Comparison of ENCODE assay signal across 9 cellular contexts in the genomic region with DNA sequence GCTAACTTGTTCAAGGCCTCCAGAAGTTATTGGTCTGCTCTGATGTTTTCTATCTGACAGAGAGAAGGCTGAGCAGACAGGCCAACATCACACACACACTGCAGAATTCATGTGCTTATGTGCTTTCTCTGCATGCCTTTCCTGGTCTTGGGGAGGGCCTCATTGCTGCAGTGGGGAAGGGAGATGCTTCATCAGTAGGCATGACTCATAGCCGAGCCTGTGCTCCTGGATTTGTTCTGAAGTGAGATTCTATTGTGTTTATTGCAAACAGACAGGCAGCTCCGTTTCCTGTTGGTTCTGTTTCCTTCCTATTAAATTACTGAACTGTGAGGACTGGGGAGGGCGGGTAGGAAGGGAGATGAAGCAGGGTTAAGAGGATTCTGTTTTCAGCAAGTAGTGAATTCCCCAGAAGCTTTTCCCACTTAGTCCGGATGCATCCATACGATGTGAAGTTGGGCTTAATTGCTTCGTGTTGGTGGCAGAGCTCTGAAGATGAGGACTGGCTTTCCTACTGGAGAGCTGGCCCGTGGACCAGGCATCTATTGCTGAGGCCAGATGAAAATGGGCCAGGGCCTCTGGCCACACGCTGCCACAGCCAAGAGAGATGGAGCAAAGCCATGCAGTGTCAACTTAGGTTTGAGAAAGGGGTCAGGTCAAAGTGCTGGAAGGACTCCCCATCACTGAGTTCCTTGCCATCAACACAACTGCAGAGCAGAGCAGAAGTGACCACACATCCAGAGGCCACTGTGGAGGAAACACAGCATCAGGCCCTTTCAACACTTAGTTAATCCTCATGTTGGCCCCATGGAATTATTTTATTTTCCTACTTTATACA.
DNase-seq lines count a peak whose midpoint lies in the region; ATAC-seq lines count a peak whose summit lies in the region.
"Had no signal": no experiment of that assay in that cellular context is flagged by ENCODE, and none has a peak within 500 bp of the region (broad histone marks: within the 10 kb centered on the region; RNA-seq: fewer than 3 reads in every experiment).

No MANE protein-coding gene starts in this region.

- H3K4me1 ChIP-seq in HAP-1 = no peaks in the 10 kb centered on the region

- no peaks in the 10 kb centered on the region for H3K36me3 Mint-ChIP-seq in activated T-helper 17 cell treated with anti-CD3 and anti-CD28 coated beads, Interleukin-2, amount 50 U/mL, for 72 hours (ENCODE audit: low read depth)

- no peaks in the 10 kb centered on the region for H3K36me3 ChIP-seq in HAP-1 (replicated peaks)

- peak overlapping the region; percentile 13 for H3K4me3 Mint-ChIP-seq in activated T-helper 17 cell treated with anti-CD3 and anti-CD28 coated beads, Interleukin-2, amount 50 U/mL, for 72 hours

- no peaks in the 10 kb centered on the region for H3K27me3 ChIP-seq in HAP-1 (ENCODE audit: low read depth)

- H3K4me3 ChIP-seq in HAP-1 = no peak overlapping the region

- DNase-seq in COLO668 (lab: John Stamatoyannopoulos, UW; ENCODE audit: unreplicated experiment) (peak; percentile 29), NCI-H2029 (lab: John Stamatoyannopoulos, UW) (peak; percentile 59), left kidney (ENCODE audit: low read depth, low spot score) (peak; percentile 36), HAP-1 (ENCODE audit: low spot score in 2 of 2) (no peak)
- DNase-seq in central memory CD4-positive, alpha-beta T cell = no peak
- DNase-seq: Karpas-422 had no signal

- H3K4me1 Mint-ChIP-seq in activated T-helper 17 cell treated with anti-CD3 and anti-CD28 coated beads, Interleukin-2, amount 50 U/mL, for 72 hours = peaks cover 19% of the 10 kb centered on the region

- no peaks in the 10 kb centered on the region for H3K9me3 ChIP-seq in HAP-1

- in situ Hi-C loops in HAP-1 (cut with MboI; ENCODE audit: low sequenced_read_pairs) = no loop called here

- ATAC-seq in activated T-helper 17 cell treated with anti-CD3 and anti-CD28 coated beads, Interleukin-2, amount 50 U/mL, for 72 hours (replicated peaks) = no peak
- no peak for ATAC-seq in HG02981 (IDR thresholded peaks at IDR 0.05; ENCODE audit: unreplicated experiment)
- no peak for ATAC-seq in HG02798 (IDR thresholded peaks at IDR 0.05; ENCODE audit: poor library complexity, unreplicated experiment)

- H3K27ac Mint-ChIP-seq in activated T-helper 17 cell treated with anti-CD3 and anti-CD28 coated beads, Interleukin-2, amount 50 U/mL, for 72 hours = peak overlapping the region; percentile 64

- H3K9me3 Mint-ChIP-seq in activated T-helper 17 cell treated with anti-CD3 and anti-CD28 coated beads, Interleukin-2, amount 50 U/mL, for 72 hours = no peaks in the 10 kb centered on the region

- no peaks in the 10 kb centered on the region for H3K27me3 Mint-ChIP-seq in activated T-helper 17 cell treated with anti-CD3 and anti-CD28 coated beads, Interleukin-2, amount 50 U/mL, for 72 hours

Comparison
In these comparisons a context has a peak if more than half of its experiments do, and no peak if none do; other contexts are left out.
1. DNase-seq: peak in COLO668 (single experiment), NCI-H2029 (single experiment) and left kidney (single experiment); none in central memory CD4-positive, alpha-beta T cell (single experiment) and HAP-1 (0 of 2).